In genomic region chr2:79887747-79888374, GRCh38 we compare ENCODE assay signal across 8 cellular contexts.
DNase-seq lines count a peak whose midpoint lies in the region; ATAC-seq, FAIRE-seq and TF ChIP-seq lines count a peak whose summit lies in the region.

No MANE protein-coding gene starts in this region.

- peak; percentile 62 for TF ChIP-seq CTCF in BJ (IDR thresholded peaks at IDR 0.05; ENCODE audit: insufficient read depth, low read depth, low read length)
- TF ChIP-seq CTCF in GM12865 (IDR thresholded peaks at IDR 0.05; ENCODE audit: insufficient read depth, low read depth, low read length, missing control alignments) = peak; percentile 56
- TF ChIP-seq CTCF in astrocyte (IDR thresholded peaks at IDR 0.05; ENCODE audit: insufficient read depth, low read depth, low read length) = peak; percentile 54
- TF ChIP-seq CTCF in uterus (IDR thresholded peaks at IDR 0.05) = peak; percentile 35 to 60 (median 56)

- no peak for FAIRE-seq in astrocyte (lab: Jason Lieb, UNC)

- TF ChIP-seq POLR2A in uterus (IDR thresholded peaks at IDR 0.05) = no peak

- no peaks in the 10 kb centered on the region for H3K36me3 ChIP-seq in BJ (ENCODE audit: control insufficient read depth, insufficient read depth, low read length)
- H3K36me3 ChIP-seq in astrocyte (ENCODE audit: insufficient read depth, low read length) = no peaks in the 10 kb centered on the region
- H3K36me3 ChIP-seq in uterus = no peaks in the 10 kb centered on the region

- no peaks in the 10 kb centered on the region for H4K20me1 ChIP-seq in astrocyte (ENCODE audit: insufficient read depth, low read length)

- H3K9me3 Mint-ChIP-seq in astrocyte (ENCODE audit: unreplicated experiment) = no peaks in the 10 kb centered on the region

- no peak overlapping the region for H3K4me2 ChIP-seq in astrocyte (ENCODE audit: low read length)

- H3K9me3 ChIP-seq in astrocyte (ENCODE audit: insufficient read depth, low read depth, low read length) = no peaks in the 10 kb centered on the region
- H3K9me3 ChIP-seq in uterus = no peaks in the 10 kb centered on the region

- no peaks in the 10 kb centered on the region for H3K4me1 Mint-ChIP-seq in astrocyte (ENCODE audit: low read depth, unreplicated experiment)

- no peaks in the 10 kb centered on the region for H3K27me3 ChIP-seq in BJ (ENCODE audit: control insufficient read depth, insufficient read depth, low read length)
- H3K27me3 ChIP-seq in astrocyte (ENCODE audit: insufficient read depth, low read length) = no peaks in the 10 kb centered on the region
- H3K27me3 ChIP-seq in uterus = no peaks in the 10 kb centered on the region

- CTCF ChIA-PET in BJ (lab: Yijun Ruan, JAX) = interaction anchor here (0.6 to 1.0 kb wide), 7 partner anchors 10 to 1590 kb away, joined by 3 to 6 read pairs (median 3); no protein-coding TSS in a partner anchor

- H3K36me3 Mint-ChIP-seq in astrocyte (ENCODE audit: low read depth, unreplicated experiment) = no peaks in the 10 kb centered on the region

- intact Hi-C loops in uterus (cut with DNase I; ENCODE audit: low total_unique reads) = no loop called here

- POLR2A ChIA-PET in BJ (lab: Charles Lee) = no interaction called here

- H3K9ac ChIP-seq in astrocyte (ENCODE audit: low read length) = no peak overlapping the region

- H2AFZ ChIP-seq in astrocyte (ENCODE audit: low read depth, low read length) = no peak overlapping the region

- no peaks in the 10 kb centered on the region for H3K27me3 Mint-ChIP-seq in astrocyte (ENCODE audit: low read depth, unreplicated experiment)

- H3K4me3 Mint-ChIP-seq in astrocyte (ENCODE audit: unreplicated experiment) = no peak overlapping the region

- peak; percentile 67 for ATAC-seq in HG02973 (IDR thresholded peaks at IDR 0.05; ENCODE audit: unreplicated experiment)

- H3K4me1 ChIP-seq in astrocyte (ENCODE audit: insufficient read depth, low read length) (no peaks in the 10 kb centered on the region), uterus (no peaks in the 10 kb centered on the region)

- no peak overlapping the region for H3K27ac ChIP-seq in astrocyte (ENCODE audit: low read depth, low read length)
- H3K27ac ChIP-seq in uterus = no peak overlapping the region

- H3K79me2 ChIP-seq in astrocyte (ENCODE audit: insufficient read depth, low read length) = no peaks in the 10 kb centered on the region

- no peak overlapping the region for H3K27ac Mint-ChIP-seq in astrocyte (ENCODE audit: unreplicated experiment)

- no peak overlapping the region for H3K4me3 ChIP-seq in BJ (ENCODE audit: low read depth, low read length)
- no peak overlapping the region for H3K4me3 ChIP-seq in GM12865 (ENCODE audit: low read depth, low read length)
- H3K4me3 ChIP-seq in astrocyte (ENCODE audit: insufficient read depth, low read depth, low read length) = no peak overlapping the region
- no peak overlapping the region for H3K4me3 ChIP-seq in uterus

- DNase-seq in BJ (ENCODE audit: low read depth) = peak; percentile 6
- DNase-seq in GM12865 (ENCODE audit: low read depth) = peak; percentile 59
- peak; percentile 49 for DNase-seq in NCI-H345 treated with DMSO at 0.1 percent for 48 hours (lab: John Stamatoyannopoulos, UW; ENCODE audit: unreplicated experiment)
- peak; percentile 33 for DNase-seq in astrocyte (ENCODE audit: low read depth)
- DNase-seq in kidney tubule cell (ENCODE audit: low spot score) = peak; percentile 54
- no peak for DNase-seq in uterus
- no peak for DNase-seq in 8988T

Comparison
In these comparisons a context has a peak if more than half of its experiments do, and no peak if none do; other contexts are left out.
1. DNase-seq: peak in BJ (single experiment), GM12865 (single experiment), NCI-H345 treated with DMSO at 0.1 percent for 48 hours (single experiment), astrocyte (single experiment) and kidney tubule cell (single experiment); none in uterus (0 of 2) and 8988T (single experiment).
2. Peak in every context shown above with its lines, with median percentiles within 50 percentile points of each other: CTCF ChIP-seq.